ENCODE assay signal across 7 cellular contexts in genomic region chr5:171261904-171262303, GRCh38. TPM values are rescaled to one million over a fixed set of nuclear protein-coding genes. Genes with fewer than 3 reads are reported as not detected.
"Had no signal": no experiment of that assay in that cellular context is flagged by ENCODE, and none has a peak within 500 bp of the region (broad histone marks: within the 10 kb centered on the region; RNA-seq: fewer than 3 reads in every experiment).

No MANE protein-coding gene starts in this region.

- H3K4me3 Mint-ChIP-seq: GM23338, H9 had no signal

- H3K4me2 ChIP-seq: GM23338 had no signal

- H2AFZ ChIP-seq: GM23338 had no signal

- ATAC-seq: GM23338, K562 had no signal

- H3K4me1 Mint-ChIP-seq: GM23338, H9 had no signal

- DNase-seq: H9, HCEC 1CT, IMR-90 had no signal

- H3K9me3 Mint-ChIP-seq: GM23338, H9 had no signal

- H3K4me3 ChIP-seq: GM23338, K562 had no signal

- H3K27ac Mint-ChIP-seq: GM23338, H9 had no signal

RNA-seq across cellular contexts. Expression of gene TLX3, which starts 47.1 kb away (rescaled TPM):
- total RNA-seq: H1, H9, HT-29, IMR-90, K562 had no signal
- polyA plus RNA-seq: GM23338, H1, IMR-90, K562 had no signal
